Comparison of ENCODE assay signal across 8 cellular contexts in genomic region chr12:55925870-55926737, GRCh38. TPM values are rescaled to one million over a fixed set of nuclear protein-coding genes. Genes with fewer than 3 reads are reported as not detected.
DNase-seq lines count a peak whose midpoint lies in the region; ATAC-seq and TF ChIP-seq lines count a peak whose summit lies in the region.

No MANE protein-coding gene starts in this region.

- H4K20me1 ChIP-seq in osteoblast (ENCODE audit: insufficient read depth, low read length), result no peaks in the 10 kb centered on the region

- intact Hi-C loops in Panc1 (cut with micrococcal nuclease; ENCODE audit: unreplicated experiment), result loop anchor here (2.0 to 5.0 kb wide), 2 partner anchors 97 to 199 kb away; partner anchors contain the start of genes CD63 and DNAJC14

- peak overlapping the region; percentile 97 for H3K9ac ChIP-seq in endocrine pancreas (ENCODE audit: control insufficient read depth, insufficient read depth, low read length)

- DNase-seq in H7, result no peak
- no peak for DNase-seq in Panc1 (ENCODE audit: low read depth, low spot score)
- DNase-seq in osteoblast (ENCODE audit: insufficient read length, low spot score, missing footprints), result peak; percentile 64
- no peak for DNase-seq in UCSD-AML1 (lab: John Stamatoyannopoulos, UW; ENCODE audit: unreplicated experiment)
- no peak for DNase-seq in stimulated activated CD4-positive, alpha-beta T cell treated with anti-CD3 and anti-CD28 coated beads, Interleukin-4, amount 100 ng/mL, for 4 hours
- no peak for DNase-seq in SHP77 (lab: John Stamatoyannopoulos, UW)

- peak overlapping the region; percentile 84 for H2AFZ ChIP-seq in osteoblast (ENCODE audit: low read length)

- CTCF ChIA-PET in Panc1 (lab: Charles Lee), result interaction anchor here (0.6 to 0.7 kb wide), 3 partner anchors 89 to 151 kb away, joined by 4 to 9 read pairs (median 7); no protein-coding TSS in a partner anchor

- in situ Hi-C loops in Panc1 (cut with HindIII; ENCODE audit: low pct_unique_long_range_greater_than_20kb, low sequenced_read_pairs), result no loop called here

- TF ChIP-seq CTCF in Panc1 (IDR thresholded peaks at IDR 0.05) (0 out of 2 replicates have a peak, but pooled peaks have one; percentile 26), osteoblast (IDR thresholded peaks at IDR 0.05; ENCODE audit: extremely low read depth, low read depth, low read length) (no peak)

- H3K27me3 ChIP-seq in H7 (ENCODE audit: control insufficient read depth, insufficient read depth, low read length) (peaks cover 2% of the 10 kb centered on the region; the same call in 1 of the 2 replicates), Panc1 (ENCODE audit: control insufficient read depth, insufficient read depth, low read length) (no peaks in the 10 kb centered on the region), endocrine pancreas (ENCODE audit: control insufficient read depth, insufficient read depth, low read length) (no peaks in the 10 kb centered on the region), osteoblast (ENCODE audit: insufficient read depth, low read length) (no peaks in the 10 kb centered on the region)

- H3K9me3 ChIP-seq in Panc1 (ENCODE audit: control insufficient read depth, insufficient read depth, low read depth, low read length) (no peaks in the 10 kb centered on the region), endocrine pancreas (ENCODE audit: control insufficient read depth, low read length) (no peaks in the 10 kb centered on the region), osteoblast (ENCODE audit: low read depth, low read length) (no peaks in the 10 kb centered on the region)

- H3K4me3 ChIP-seq in H7 (ENCODE audit: insufficient read depth, low read depth, low read length) (peak overlapping the region; percentile 92), Panc1 (ENCODE audit: low read depth in 2 of 2, low read length in 2 of 2) (peak overlapping the region; percentile 67 to 91), endocrine pancreas (ENCODE audit: control insufficient read depth, insufficient read depth, low read length) (peak overlapping the region; percentile 87), osteoblast (ENCODE audit: insufficient read depth, low read length) (peak overlapping the region; percentile 98)

- H3K79me2 ChIP-seq in osteoblast (ENCODE audit: insufficient read depth, low read length), result peaks cover 65% of the 10 kb centered on the region

- POLR2A ChIA-PET in Panc1 (lab: Charles Lee), result interaction anchor here (0.6 to 1.3 kb wide), 3 partner anchors 30 to 109 kb away, joined by 3 to 13 read pairs (median 5); no protein-coding TSS in a partner anchor

- peak overlapping the region; percentile 92 for H3K4me2 ChIP-seq in osteoblast (ENCODE audit: insufficient read depth, low read length)

- peak overlapping the region; percentile 100 for H3K27ac ChIP-seq in Panc1 (ENCODE audit: low read length)
- H3K27ac ChIP-seq in osteoblast (ENCODE audit: low read depth, low read length), result peak overlapping the region; percentile 98

- H3K36me3 ChIP-seq in H7 (replicated peaks; ENCODE audit: control insufficient read depth, insufficient read depth, low read length) (no peaks in the 10 kb centered on the region; the same call in none of the 2 replicates), Panc1 (ENCODE audit: control insufficient read depth, insufficient read depth, low read length) (peaks cover 4% of the 10 kb centered on the region; the same call in 1 of the 2 replicates), endocrine pancreas (ENCODE audit: control insufficient read depth, insufficient read depth, low read length) (no peaks in the 10 kb centered on the region), osteoblast (ENCODE audit: insufficient read depth, low read length) (peaks cover 17% of the 10 kb centered on the region)

- peak; percentile 5 for ATAC-seq in Panc1
- ATAC-seq in GM19467 (IDR thresholded peaks at IDR 0.05; ENCODE audit: unreplicated experiment), result no peak

- H3K4me1 ChIP-seq in Panc1 (ENCODE audit: control insufficient read depth, insufficient read depth, low read length) (peaks cover 28% of the 10 kb centered on the region), endocrine pancreas (ENCODE audit: control insufficient read depth, insufficient read depth, low read length) (peaks cover 10% of the 10 kb centered on the region), osteoblast (ENCODE audit: insufficient read depth, low read length) (peaks cover 21% of the 10 kb centered on the region)

- TSS peak; percentile 81 for BruUV-seq in Panc1 (replicated peaks; lab: Mats Ljungman, UMichigan)

RNA-seq across cellular contexts. Expression of gene PYM1, which starts 1.6 kb away (rescaled TPM):
- total RNA-seq in H7 (2014; rRNA removed; shearing (Covaris generic)), result 94.2 and 97.8 TPM in 2 replicates
- total RNA-seq in Panc1 (2021; ENCODE audit: unreplicated experiment) (32.2 TPM), osteoblast (25.0 and 31.5 TPM in 2 replicates)
- 40.4 TPM for polyA plus RNA-seq in Panc1 (2012; ENCODE audit: insufficient read length)

RNA-seq across cellular contexts. Expression of gene DGKA, which starts 4.9 kb away (rescaled TPM):
- 7.9 and 10.9 TPM in 2 replicates for total RNA-seq in H7 (2014; rRNA removed; shearing (Covaris generic))
- total RNA-seq in Panc1 (2021; ENCODE audit: unreplicated experiment) (7.6 TPM), osteoblast (32.6 and 36.5 TPM in 2 replicates)
- polyA plus RNA-seq in Panc1 (2012; ENCODE audit: insufficient read length), result 5.8 TPM

RNA-seq across cellular contexts. Expression of gene PMEL, which starts 39.7 kb away (rescaled TPM):
- 28.4 and 38.1 TPM in 2 replicates for total RNA-seq in H7 (2014; rRNA removed; shearing (Covaris generic))
- 1.2 TPM for total RNA-seq in Panc1 (2021; ENCODE audit: unreplicated experiment)
- 1.5 TPM for polyA plus RNA-seq in Panc1 (2012; ENCODE audit: insufficient read length)
- 0.59 and 0.72 TPM in 2 replicates for total RNA-seq in osteoblast

RNA-seq across cellular contexts. Expression of gene CDK2, which starts 40.5 kb away (rescaled TPM):
- 63.3 and 68.0 TPM in 2 replicates for total RNA-seq in H7 (2014; rRNA removed; shearing (Covaris generic))
- total RNA-seq in Panc1 (2021; ENCODE audit: unreplicated experiment) (72.9 TPM), osteoblast (13.0 and 13.4 TPM in 2 replicates)
- 50.6 TPM for polyA plus RNA-seq in Panc1 (2012; ENCODE audit: insufficient read length)

RNA-seq across cellular contexts. Expression of gene RAB5B, which starts 47.8 kb away (rescaled TPM):
- 52.1 and 52.4 TPM in 2 replicates for total RNA-seq in H7 (2014; rRNA removed; shearing (Covaris generic))
- 102 TPM for total RNA-seq in Panc1 (2021; ENCODE audit: unreplicated experiment)
- polyA plus RNA-seq in Panc1 (2012; ENCODE audit: insufficient read length), result 92.2 TPM
- 82.9 and 87.5 TPM in 2 replicates for total RNA-seq in osteoblast

Comparison
In these comparisons a context has a peak if more than half of its experiments do, and no peak if none do; other contexts are left out.
1. RNA of gene PMEL, which starts 39.7 kb away (total RNA-seq): 28.4 to 38.1 TPM in H7; 1.2 TPM in Panc1 (single experiment) and 0.59 to 0.72 TPM in osteoblast; every median in the first group is over 10 times any median in the second.
2. Peak in every context shown above with its lines, with median percentiles within 50 percentile points of each other: H3K4me3 ChIP-seq.